In genomic region chr12:30046376-30046775, GRCh38 we compare ENCODE assay signal across 23 cellular contexts.
"Had no signal": no experiment of that assay in that cellular context is flagged by ENCODE, and none has a peak within 500 bp of the region (broad histone marks: within the 10 kb centered on the region; RNA-seq: fewer than 3 reads in every experiment).

No MANE protein-coding gene starts in this region.

- DNase-seq: dorsolateral prefrontal cortex; effector CD4-positive, alpha-beta T cell; foreskin fibroblast; gastrocnemius medialis; head of caudate nucleus; natural killer cell; occipital lobe; ovary; posterior cingulate gyrus; psoas muscle; right cardiac atrium; sigmoid colon; stimulated activated CD4-positive, alpha-beta T cell treated with anti-CD3 and anti-CD28 coated beads, Interleukin-2, amount 100 ng/mL, for 24 hours; stimulated activated CD4-positive, alpha-beta T cell treated with anti-CD3 and anti-CD28 coated beads, Interleukin-4, amount 100 ng/mL, for 24 hours; transverse colon; upper lobe of right lung; uterus had no signal

- ATAC-seq: esophagus mucosa; gastrocnemius medialis; left lobe of liver; natural killer cell; psoas muscle; right cardiac atrium; stimulated activated effector memory CD8-positive, alpha-beta T cell treated with anti-CD3 and anti-CD28 coated beads, Interleukin-12 subunit alpha, Interleukin-12 subunit beta, amount 100 ng/mL, for 72 hours; upper lobe of right lung had no signal

- H3K9me3 ChIP-seq: gastrocnemius medialis, ovary, psoas muscle, sigmoid colon, transverse colon, upper lobe of right lung, uterus had no signal

- H3K4me1 ChIP-seq: gastrocnemius medialis, psoas muscle, sigmoid colon, transverse colon, upper lobe of right lung, uterus had no signal

- H3K27ac ChIP-seq: dorsolateral prefrontal cortex, epithelial cell of prostate, gastrocnemius medialis, ovary, psoas muscle, sigmoid colon, transverse colon, upper lobe of right lung, uterus had no signal

- FAIRE-seq: keratinocyte had no signal

- H3K36me3 ChIP-seq: gastrocnemius medialis, ovary, sigmoid colon, transverse colon, upper lobe of right lung, uterus had no signal

- H3K4me3 ChIP-seq: dorsolateral prefrontal cortex, gastrocnemius medialis, lung, ovary, psoas muscle, sigmoid colon, transverse colon, upper lobe of right lung, uterus had no signal

- H3K27me3 ChIP-seq: gastrocnemius medialis, ovary, sigmoid colon, transverse colon, upper lobe of right lung, uterus had no signal
